In the genomic region with DNA sequence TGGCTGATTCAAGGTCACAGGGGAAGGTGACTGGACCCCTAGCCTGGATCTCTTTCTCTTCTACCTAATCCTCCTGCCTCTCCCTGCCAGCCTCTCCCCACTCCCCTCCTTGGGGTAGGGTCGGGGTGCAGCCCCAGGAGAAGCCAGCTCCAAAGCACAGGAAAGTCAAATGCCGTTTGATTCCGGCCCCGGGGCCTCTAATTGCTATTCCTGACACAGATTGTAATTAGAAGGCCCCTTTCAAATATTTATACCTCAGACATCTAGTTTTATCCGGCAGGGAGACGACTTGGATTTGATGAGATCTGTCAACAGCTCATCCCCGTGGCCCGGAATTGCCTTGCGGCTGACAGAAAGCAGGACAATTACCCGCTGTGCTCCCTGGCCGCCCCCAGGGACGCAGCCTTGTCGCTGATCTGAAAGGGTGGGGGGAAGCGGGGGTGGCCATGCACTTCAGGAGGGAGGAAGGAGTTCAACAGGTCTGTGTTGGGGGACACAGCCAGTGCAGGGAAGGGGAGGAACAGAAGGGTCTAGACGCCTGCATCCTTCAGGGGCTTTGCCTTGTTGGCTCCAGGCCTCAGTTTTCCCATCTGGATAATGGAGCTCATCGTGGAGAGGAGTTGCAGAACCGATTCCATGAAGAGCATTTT, we compare ENCODE assay signal across 2 cellular contexts.
A peak's percentile ranks its signal among the peaks of the same experiment; 100 is the strongest.
TF ChIP-seq lines count a peak whose summit lies in the region.

No MANE protein-coding gene starts in this region.

TF ChIP-seq in GM23338, 12 proteins besides CTCF, POLR2A, EP300 and RAD21:
- TF ChIP-seq POLR2AphosphoS5 (IDR thresholded peaks at IDR 0.05; ENCODE audit: low read depth) (no peak), STAT1 (IDR thresholded peaks at IDR 0.05; ENCODE audit: unreplicated experiment) (no peak), JUNB (IDR thresholded peaks at IDR 0.05; ENCODE audit: unreplicated experiment) (no peak), EZH2 (IDR thresholded peaks at IDR 0.05; ENCODE audit: low read depth, unreplicated experiment) (no peak), EZH2phosphoT487 (IDR thresholded peaks at IDR 0.05; ENCODE audit: unreplicated experiment) (no peak), ZNF114 (CRISPR knock-in tag; IDR thresholded peaks at IDR 0.05) (no peak), CREB1 (CRISPR knock-in tag; IDR thresholded peaks at IDR 0.05; ENCODE audit: low read depth) (no peak), ZNF331 (CRISPR knock-in tag; IDR thresholded peaks at IDR 0.05; ENCODE audit: low read depth) (no peak)
- TF ChIP-seq, protein P1, sequence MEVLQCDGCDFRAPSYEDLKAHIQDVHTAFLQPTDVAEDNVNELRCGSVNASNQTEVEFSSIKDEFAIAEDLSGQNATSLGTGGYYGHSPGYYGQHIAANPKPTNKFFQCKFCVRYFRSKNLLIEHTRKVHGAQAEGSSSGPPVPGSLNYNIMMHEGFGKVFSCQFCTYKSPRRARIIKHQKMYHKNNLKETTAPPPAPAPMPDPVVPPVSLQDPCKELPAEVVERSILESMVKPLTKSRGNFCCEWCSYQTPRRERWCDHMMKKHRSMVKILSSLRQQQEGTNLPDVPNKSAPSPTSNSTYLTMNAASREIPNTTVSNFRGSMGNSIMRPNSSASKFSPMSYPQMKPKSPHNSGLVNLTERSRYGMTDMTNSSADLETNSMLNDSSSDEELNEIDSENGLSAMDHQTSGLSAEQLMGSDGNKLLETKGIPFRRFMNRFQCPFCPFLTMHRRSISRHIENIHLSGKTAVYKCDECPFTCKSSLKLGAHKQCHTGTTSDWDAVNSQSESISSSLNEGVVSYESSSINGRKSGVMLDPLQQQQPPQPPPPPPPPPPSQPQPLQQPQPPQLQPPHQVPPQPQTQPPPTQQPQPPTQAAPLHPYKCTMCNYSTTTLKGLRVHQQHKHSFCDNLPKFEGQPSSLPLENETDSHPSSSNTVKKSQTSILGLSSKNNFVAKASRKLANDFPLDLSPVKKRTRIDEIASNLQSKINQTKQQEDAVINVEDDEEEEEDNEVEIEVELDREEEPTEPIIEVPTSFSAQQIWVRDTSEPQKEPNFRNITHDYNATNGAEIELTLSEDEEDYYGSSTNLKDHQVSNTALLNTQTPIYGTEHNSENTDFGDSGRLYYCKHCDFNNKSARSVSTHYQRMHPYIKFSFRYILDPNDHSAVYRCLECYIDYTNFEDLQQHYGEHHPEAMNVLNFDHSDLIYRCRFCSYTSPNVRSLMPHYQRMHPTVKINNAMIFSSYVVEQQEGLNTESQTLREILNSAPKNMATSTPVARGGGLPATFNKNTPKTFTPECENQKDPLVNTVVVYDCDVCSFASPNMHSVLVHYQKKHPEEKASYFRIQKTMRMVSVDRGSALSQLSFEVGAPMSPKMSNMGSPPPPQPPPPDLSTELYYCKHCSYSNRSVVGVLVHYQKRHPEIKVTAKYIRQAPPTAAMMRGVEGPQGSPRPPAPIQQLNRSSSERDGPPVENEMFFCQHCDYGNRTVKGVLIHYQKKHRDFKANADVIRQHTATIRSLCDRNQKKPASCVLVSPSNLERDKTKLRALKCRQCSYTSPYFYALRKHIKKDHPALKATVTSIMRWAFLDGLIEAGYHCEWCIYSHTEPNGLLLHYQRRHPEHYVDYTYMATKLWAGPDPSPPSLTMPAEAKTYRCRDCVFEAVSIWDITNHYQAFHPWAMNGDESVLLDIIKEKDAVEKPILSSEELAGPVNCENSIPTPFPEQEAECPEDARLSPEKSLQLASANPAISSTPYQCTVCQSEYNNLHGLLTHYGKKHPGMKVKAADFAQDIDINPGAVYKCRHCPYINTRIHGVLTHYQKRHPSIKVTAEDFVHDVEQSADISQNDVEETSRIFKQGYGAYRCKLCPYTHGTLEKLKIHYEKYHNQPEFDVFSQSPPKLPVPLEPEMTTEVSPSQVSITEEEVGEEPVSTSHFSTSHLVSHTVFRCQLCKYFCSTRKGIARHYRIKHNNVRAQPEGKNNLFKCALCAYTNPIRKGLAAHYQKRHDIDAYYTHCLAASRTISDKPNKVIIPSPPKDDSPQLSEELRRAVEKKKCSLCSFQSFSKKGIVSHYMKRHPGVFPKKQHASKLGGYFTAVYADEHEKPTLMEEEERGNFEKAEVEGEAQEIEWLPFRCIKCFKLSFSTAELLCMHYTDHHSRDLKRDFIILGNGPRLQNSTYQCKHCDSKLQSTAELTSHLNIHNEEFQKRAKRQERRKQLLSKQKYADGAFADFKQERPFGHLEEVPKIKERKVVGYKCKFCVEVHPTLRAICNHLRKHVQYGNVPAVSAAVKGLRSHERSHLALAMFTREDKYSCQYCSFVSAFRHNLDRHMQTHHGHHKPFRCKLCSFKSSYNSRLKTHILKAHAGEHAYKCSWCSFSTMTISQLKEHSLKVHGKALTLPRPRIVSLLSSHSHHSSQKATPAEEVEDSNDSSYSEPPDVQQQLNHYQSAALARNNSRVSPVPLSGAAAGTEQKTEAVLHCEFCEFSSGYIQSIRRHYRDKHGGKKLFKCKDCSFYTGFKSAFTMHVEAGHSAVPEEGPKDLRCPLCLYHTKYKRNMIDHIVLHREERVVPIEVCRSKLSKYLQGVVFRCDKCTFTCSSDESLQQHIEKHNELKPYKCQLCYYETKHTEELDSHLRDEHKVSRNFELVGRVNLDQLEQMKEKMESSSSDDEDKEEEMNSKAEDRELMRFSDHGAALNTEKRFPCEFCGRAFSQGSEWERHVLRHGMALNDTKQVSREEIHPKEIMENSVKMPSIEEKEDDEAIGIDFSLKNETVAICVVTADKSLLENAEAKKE (CRISPR knock-in tag; IDR thresholded peaks at IDR 0.05), result no peak
- TF ChIP-seq, protein P2, sequence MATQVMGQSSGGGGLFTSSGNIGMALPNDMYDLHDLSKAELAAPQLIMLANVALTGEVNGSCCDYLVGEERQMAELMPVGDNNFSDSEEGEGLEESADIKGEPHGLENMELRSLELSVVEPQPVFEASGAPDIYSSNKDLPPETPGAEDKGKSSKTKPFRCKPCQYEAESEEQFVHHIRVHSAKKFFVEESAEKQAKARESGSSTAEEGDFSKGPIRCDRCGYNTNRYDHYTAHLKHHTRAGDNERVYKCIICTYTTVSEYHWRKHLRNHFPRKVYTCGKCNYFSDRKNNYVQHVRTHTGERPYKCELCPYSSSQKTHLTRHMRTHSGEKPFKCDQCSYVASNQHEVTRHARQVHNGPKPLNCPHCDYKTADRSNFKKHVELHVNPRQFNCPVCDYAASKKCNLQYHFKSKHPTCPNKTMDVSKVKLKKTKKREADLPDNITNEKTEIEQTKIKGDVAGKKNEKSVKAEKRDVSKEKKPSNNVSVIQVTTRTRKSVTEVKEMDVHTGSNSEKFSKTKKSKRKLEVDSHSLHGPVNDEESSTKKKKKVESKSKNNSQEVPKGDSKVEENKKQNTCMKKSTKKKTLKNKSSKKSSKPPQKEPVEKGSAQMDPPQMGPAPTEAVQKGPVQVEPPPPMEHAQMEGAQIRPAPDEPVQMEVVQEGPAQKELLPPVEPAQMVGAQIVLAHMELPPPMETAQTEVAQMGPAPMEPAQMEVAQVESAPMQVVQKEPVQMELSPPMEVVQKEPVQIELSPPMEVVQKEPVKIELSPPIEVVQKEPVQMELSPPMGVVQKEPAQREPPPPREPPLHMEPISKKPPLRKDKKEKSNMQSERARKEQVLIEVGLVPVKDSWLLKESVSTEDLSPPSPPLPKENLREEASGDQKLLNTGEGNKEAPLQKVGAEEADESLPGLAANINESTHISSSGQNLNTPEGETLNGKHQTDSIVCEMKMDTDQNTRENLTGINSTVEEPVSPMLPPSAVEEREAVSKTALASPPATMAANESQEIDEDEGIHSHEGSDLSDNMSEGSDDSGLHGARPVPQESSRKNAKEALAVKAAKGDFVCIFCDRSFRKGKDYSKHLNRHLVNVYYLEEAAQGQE (IDR thresholded peaks at IDR 0.05; ENCODE audit: unreplicated experiment), result no peak

TF ChIP-seq in K562, 482 proteins besides CTCF, POLR2A, EP300 and RAD21 (continues in another document):
- TF ChIP-seq, protein P3, sequence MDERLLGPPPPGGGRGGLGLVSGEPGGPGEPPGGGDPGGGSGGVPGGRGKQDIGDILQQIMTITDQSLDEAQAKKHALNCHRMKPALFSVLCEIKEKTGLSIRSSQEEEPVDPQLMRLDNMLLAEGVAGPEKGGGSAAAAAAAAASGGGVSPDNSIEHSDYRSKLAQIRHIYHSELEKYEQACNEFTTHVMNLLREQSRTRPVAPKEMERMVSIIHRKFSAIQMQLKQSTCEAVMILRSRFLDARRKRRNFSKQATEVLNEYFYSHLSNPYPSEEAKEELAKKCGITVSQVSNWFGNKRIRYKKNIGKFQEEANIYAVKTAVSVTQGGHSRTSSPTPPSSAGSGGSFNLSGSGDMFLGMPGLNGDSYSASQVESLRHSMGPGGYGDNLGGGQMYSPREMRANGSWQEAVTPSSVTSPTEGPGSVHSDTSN (CRISPR knock-in tag; IDR thresholded peaks at IDR 0.05; ENCODE audit: low read depth), result no peak
- TF ChIP-seq, protein P3 (tag; conservative IDR thresholded peaks at IDR 0.05; ENCODE audit: low read depth), result 0 out of 2 replicates have a peak, but pooled peaks have one; percentile 23
- 0 out of 2 replicates have a peak, but pooled peaks have one; percentile 27 for TF ChIP-seq HDAC2 (IDR thresholded peaks at IDR 0.05)
- no peak for TF ChIP-seq JUNB (CRISPR knock-in tag; conservative IDR thresholded peaks at IDR 0.05)
- peak; percentile 80; the same call in 1 of the 2 replicates for TF ChIP-seq SMARCA5 (IDR thresholded peaks at IDR 0.05)
- TF ChIP-seq BCOR (IDR thresholded peaks at IDR 0.05), result peak; percentile 96
- peak; percentile 75 for TF ChIP-seq MEIS2 (IDR thresholded peaks at IDR 0.05; ENCODE audit: partially characterized antibody)
- 0 out of 4 replicates have a peak, but pooled peaks of 1 of the 2 experiments have one; percentile 5 for TF ChIP-seq RCOR1 (IDR thresholded peaks at IDR 0.05; ENCODE audit: borderline replicate concordance in 1 of 2, low read depth in 2 of 2, low read length in 2 of 2)
- no peak for TF ChIP-seq ZNF146 (CRISPR knock-in tag; IDR thresholded peaks at IDR 0.05; ENCODE audit: unreplicated experiment)
- TF ChIP-seq, protein P4, sequence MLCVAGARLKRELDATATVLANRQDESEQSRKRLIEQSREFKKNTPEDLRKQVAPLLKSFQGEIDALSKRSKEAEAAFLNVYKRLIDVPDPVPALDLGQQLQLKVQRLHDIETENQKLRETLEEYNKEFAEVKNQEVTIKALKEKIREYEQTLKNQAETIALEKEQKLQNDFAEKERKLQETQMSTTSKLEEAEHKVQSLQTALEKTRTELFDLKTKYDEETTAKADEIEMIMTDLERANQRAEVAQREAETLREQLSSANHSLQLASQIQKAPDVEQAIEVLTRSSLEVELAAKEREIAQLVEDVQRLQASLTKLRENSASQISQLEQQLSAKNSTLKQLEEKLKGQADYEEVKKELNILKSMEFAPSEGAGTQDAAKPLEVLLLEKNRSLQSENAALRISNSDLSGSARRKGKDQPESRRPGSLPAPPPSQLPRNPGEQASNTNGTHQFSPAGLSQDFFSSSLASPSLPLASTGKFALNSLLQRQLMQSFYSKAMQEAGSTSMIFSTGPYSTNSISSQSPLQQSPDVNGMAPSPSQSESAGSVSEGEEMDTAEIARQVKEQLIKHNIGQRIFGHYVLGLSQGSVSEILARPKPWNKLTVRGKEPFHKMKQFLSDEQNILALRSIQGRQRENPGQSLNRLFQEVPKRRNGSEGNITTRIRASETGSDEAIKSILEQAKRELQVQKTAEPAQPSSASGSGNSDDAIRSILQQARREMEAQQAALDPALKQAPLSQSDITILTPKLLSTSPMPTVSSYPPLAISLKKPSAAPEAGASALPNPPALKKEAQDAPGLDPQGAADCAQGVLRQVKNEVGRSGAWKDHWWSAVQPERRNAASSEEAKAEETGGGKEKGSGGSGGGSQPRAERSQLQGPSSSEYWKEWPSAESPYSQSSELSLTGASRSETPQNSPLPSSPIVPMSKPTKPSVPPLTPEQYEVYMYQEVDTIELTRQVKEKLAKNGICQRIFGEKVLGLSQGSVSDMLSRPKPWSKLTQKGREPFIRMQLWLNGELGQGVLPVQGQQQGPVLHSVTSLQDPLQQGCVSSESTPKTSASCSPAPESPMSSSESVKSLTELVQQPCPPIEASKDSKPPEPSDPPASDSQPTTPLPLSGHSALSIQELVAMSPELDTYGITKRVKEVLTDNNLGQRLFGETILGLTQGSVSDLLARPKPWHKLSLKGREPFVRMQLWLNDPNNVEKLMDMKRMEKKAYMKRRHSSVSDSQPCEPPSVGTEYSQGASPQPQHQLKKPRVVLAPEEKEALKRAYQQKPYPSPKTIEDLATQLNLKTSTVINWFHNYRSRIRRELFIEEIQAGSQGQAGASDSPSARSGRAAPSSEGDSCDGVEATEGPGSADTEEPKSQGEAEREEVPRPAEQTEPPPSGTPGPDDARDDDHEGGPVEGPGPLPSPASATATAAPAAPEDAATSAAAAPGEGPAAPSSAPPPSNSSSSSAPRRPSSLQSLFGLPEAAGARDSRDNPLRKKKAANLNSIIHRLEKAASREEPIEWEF (CRISPR knock-in tag; IDR thresholded peaks at IDR 0.05), result no peak
- peak; percentile 77 for TF ChIP-seq ADNP (tag; IDR thresholded peaks at IDR 0.05)
- TF ChIP-seq STAG1 (CRISPR knock-in tag; IDR thresholded peaks at IDR 0.05; ENCODE audit: borderline replicate concordance), result no peak
- TF ChIP-seq MAFG (tag; conservative IDR thresholded peaks at IDR 0.05), result no peak
- TF ChIP-seq EGR1 (conservative IDR thresholded peaks at IDR 0.05), result peak; percentile 58
- TF ChIP-seq MXI1 (IDR thresholded peaks at IDR 0.05; ENCODE audit: low read depth, low read length), result no peak
- no peak for TF ChIP-seq FOXK2 (conservative IDR thresholded peaks at IDR 0.05 in 1 of 2, IDR thresholded peaks at IDR 0.05 in 1 of 2; ENCODE audit: low read depth in 2 of 2)
- peak; percentile 72 to 88 for TF ChIP-seq KDM1A (IDR thresholded peaks at IDR 0.05)
- no peak for TF ChIP-seq ZNF444 (CRISPR knock-in tag; IDR thresholded peaks at IDR 0.05)
- 0 out of 4 replicates have a peak, but pooled peaks of 1 of the 2 experiments have one; percentile 32 for TF ChIP-seq HDAC1 (IDR thresholded peaks at IDR 0.05)
- no peak for TF ChIP-seq ZNF668 (CRISPR knock-in tag; IDR thresholded peaks at IDR 0.05)
- TF ChIP-seq CBX1 (IDR thresholded peaks at IDR 0.05; ENCODE audit: low read depth), result peak; percentile 84; the same call in 1 of the 2 replicates
- TF ChIP-seq, protein P5, sequence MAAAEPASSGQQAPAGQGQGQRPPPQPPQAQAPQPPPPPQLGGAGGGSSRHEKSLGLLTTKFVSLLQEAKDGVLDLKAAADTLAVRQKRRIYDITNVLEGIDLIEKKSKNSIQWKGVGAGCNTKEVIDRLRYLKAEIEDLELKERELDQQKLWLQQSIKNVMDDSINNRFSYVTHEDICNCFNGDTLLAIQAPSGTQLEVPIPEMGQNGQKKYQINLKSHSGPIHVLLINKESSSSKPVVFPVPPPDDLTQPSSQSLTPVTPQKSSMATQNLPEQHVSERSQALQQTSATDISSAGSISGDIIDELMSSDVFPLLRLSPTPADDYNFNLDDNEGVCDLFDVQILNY (CRISPR knock-in tag; IDR thresholded peaks at IDR 0.05), result no peak
- no peak for TF ChIP-seq ELF1 (tag; IDR thresholded peaks at IDR 0.05)
- peak; percentile 74 for TF ChIP-seq RBM25 (IDR thresholded peaks at IDR 0.05; ENCODE audit: low read depth, low read length, severe bottlenecking)
- TF ChIP-seq, protein P6, sequence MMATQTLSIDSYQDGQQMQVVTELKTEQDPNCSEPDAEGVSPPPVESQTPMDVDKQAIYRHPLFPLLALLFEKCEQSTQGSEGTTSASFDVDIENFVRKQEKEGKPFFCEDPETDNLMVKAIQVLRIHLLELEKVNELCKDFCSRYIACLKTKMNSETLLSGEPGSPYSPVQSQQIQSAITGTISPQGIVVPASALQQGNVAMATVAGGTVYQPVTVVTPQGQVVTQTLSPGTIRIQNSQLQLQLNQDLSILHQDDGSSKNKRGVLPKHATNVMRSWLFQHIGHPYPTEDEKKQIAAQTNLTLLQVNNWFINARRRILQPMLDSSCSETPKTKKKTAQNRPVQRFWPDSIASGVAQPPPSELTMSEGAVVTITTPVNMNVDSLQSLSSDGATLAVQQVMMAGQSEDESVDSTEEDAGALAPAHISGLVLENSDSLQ (IDR thresholded peaks at IDR 0.05), result peak; percentile 6; the same call in 1 of the 2 replicates
